ENCODE assay signal across 7 cellular contexts in genomic region chr4:121072080-121072835, GRCh38. TPM values are rescaled to one million over a fixed set of nuclear protein-coding genes. Genes with fewer than 3 reads are reported as not detected.
DNase-seq lines count a peak whose midpoint lies in the region; ATAC-seq and TF ChIP-seq lines count a peak whose summit lies in the region.

Gene NDNF, minus strand, starts transcription at chr4:121072535. Its CDS starts 26,698 bp downstream, at chr4:121045837.

- H3K4me1 ChIP-seq in transverse colon: peaks cover 0 to 48% (median 16%) of the 10 kb centered on the region in 4 donors

- H3K9me3 ChIP-seq in transverse colon: no peaks in the 10 kb centered on the region

- H3K36me3 ChIP-seq in transverse colon: no peaks in the 10 kb centered on the region

- H3K27ac ChIP-seq in transverse colon: peak within 1 kb of the TSS; percentile 75 to 87 (median 81)

- peak within 1 kb of the TSS; percentile 71 for H3K27ac Mint-ChIP-seq in activated T-cell treated with anti-CD3 and anti-CD28 coated beads, Interleukin-2, amount 50 U/mL, for 24 hours
- H3K27ac Mint-ChIP-seq in nephron: peak within 1 kb of the TSS; percentile 42 to 84 (median 66)

- in situ Hi-C loops in transverse colon (cut with MboI; ENCODE audit: low pct_ligation_motif_present in 1 of 4, low pct_unique_long_range_greater_than_20kb in 1 of 4, low sequenced_read_pairs in 3 of 4): no loop called here

- 0 to 1% methylated on average over 14 to 62 of the region's 70 CpGs for WGBS in transverse colon (ENCODE audit: low coverage in 1 of 2), 2 donors

- peak; percentile 57 for ATAC-seq in GM18498 (IDR thresholded peaks at IDR 0.05; ENCODE audit: unreplicated experiment)
- no peak for ATAC-seq in GM21423 (IDR thresholded peaks at IDR 0.05; ENCODE audit: unreplicated experiment)

- no peaks in the 10 kb centered on the region for H3K36me3 Mint-ChIP-seq in activated T-cell treated with anti-CD3 and anti-CD28 coated beads, Interleukin-2, amount 50 U/mL, for 24 hours (ENCODE audit: low read depth)
- H3K36me3 Mint-ChIP-seq in nephron (ENCODE audit: low read depth): no peaks in the 10 kb centered on the region

- H3K27me3 Mint-ChIP-seq in activated T-cell treated with anti-CD3 and anti-CD28 coated beads, Interleukin-2, amount 50 U/mL, for 24 hours: peaks cover 73% of the 10 kb centered on the region
- peaks cover 68% of the 10 kb centered on the region for H3K27me3 Mint-ChIP-seq in nephron (ENCODE audit: low read depth)

- peaks cover 20% of the 10 kb centered on the region for H3K27me3 ChIP-seq in transverse colon

- H3K4me3 Mint-ChIP-seq in activated T-cell treated with anti-CD3 and anti-CD28 coated beads, Interleukin-2, amount 50 U/mL, for 24 hours: peak within 1 kb of the TSS; percentile 77
- peak within 1 kb of the TSS; percentile 92 to 96 (median 93) for H3K4me3 Mint-ChIP-seq in nephron

- no peaks in the 10 kb centered on the region for H3K9me3 Mint-ChIP-seq in activated T-cell treated with anti-CD3 and anti-CD28 coated beads, Interleukin-2, amount 50 U/mL, for 24 hours
- no peaks in the 10 kb centered on the region for H3K9me3 Mint-ChIP-seq in nephron

- intact Hi-C loops in transverse colon (cut with DNase I; ENCODE audit: low total_unique reads): no loop called here

- no peak for TF ChIP-seq EP300 in transverse colon (IDR thresholded peaks at IDR 0.05; ENCODE audit: low read depth)

- DNase-seq in M059J (ENCODE audit: low read depth) (peak; percentile 8), fibroblast of the aortic adventitia (ENCODE audit: low read depth) (peak; percentile 31), transverse colon (peak; percentile 69)
- DNase-seq in activated T-cell treated with anti-CD3 and anti-CD28 coated beads, Interleukin-2, amount 50 U/mL, for 24 hours: peak; percentile 66

- H3K4me3 ChIP-seq in fibroblast of the aortic adventitia (ENCODE audit: low read depth, low read length) (peak within 1 kb of the TSS; percentile 64), transverse colon (peak within 1 kb of the TSS; percentile 63 to 77 (median 68))

- TF ChIP-seq POLR2A in transverse colon (IDR thresholded peaks at IDR 0.05): peak; percentile 57

- peaks cover 27% of the 10 kb centered on the region for H3K4me1 Mint-ChIP-seq in activated T-cell treated with anti-CD3 and anti-CD28 coated beads, Interleukin-2, amount 50 U/mL, for 24 hours (ENCODE audit: low read depth)
- H3K4me1 Mint-ChIP-seq in nephron: peaks cover 16% of the 10 kb centered on the region

- TF ChIP-seq CTCF in fibroblast of the aortic adventitia (IDR thresholded peaks at IDR 0.05; ENCODE audit: insufficient read depth, low read length): no peak
- TF ChIP-seq CTCF in nephron (IDR thresholded peaks at IDR 0.05; ENCODE audit: unreplicated experiment in 3 of 3): no peak
- TF ChIP-seq CTCF in transverse colon (IDR thresholded peaks at IDR 0.05): no peak

RNA-seq across cellular contexts. Expression of gene NDNF, which starts in this region (rescaled TPM):
- total RNA-seq in M059J (2014; rRNA removed; shearing (Covaris generic)): 0.37 TPM in 1 of 2 replicates, not detected in the other
- total RNA-seq in fibroblast of the aortic adventitia (ENCODE audit: low replicate concordance) (0.36 TPM in 1 of 2 replicates, not detected in the other), transverse colon (1 to 10 TPM; 1.9 to 7.8 (median 4.8) TPM)

Comparison
In these comparisons a context has a peak if more than half of its experiments do, and no peak if none do; other contexts are left out.
1. Peak in DNase-seq in M059J; RNA of the gene not detected or under 1 TPM.
2. Peak in DNase-seq and H3K4me3 ChIP-seq in fibroblast of the aortic adventitia; RNA of the gene not detected or under 1 TPM.
3. DNase-seq: peak in every context shown above with its lines; median percentile 69 in transverse colon; 66 in activated T-cell treated with anti-CD3 and anti-CD28 coated beads, Interleukin-2, amount 50 U/mL, for 24 hours; 31 in fibroblast of the aortic adventitia; 8 in M059J.